ENCODE assay signal across 8 cellular contexts in genomic region chr6:73519943-73520687, GRCh38. TPM values are rescaled to one million over a fixed set of nuclear protein-coding genes. Genes with fewer than 3 reads are reported as not detected.
DNase-seq lines count a peak whose midpoint lies in the region; ATAC-seq and TF ChIP-seq lines count a peak whose summit lies in the region.

No MANE protein-coding gene starts in this region.

- TF ChIP-seq EP300 in Ishikawa (IDR thresholded peaks at IDR 0.05; ENCODE audit: borderline replicate concordance) (no peak), transverse colon (IDR thresholded peaks at IDR 0.05; ENCODE audit: low read depth) (no peak)

- H3K4me1 ChIP-seq in ES-I3 (ENCODE audit: insufficient read depth, low read length) (no peaks in the 10 kb centered on the region), adrenal gland (replicated peaks in 1 of 2) (peaks cover 30 to 59% of the 10 kb centered on the region in 2 donors), transverse colon (peaks cover 20 to 62% (median 38%) of the 10 kb centered on the region in 4 donors)

- in situ Hi-C loops in transverse colon (cut with MboI; ENCODE audit: low pct_ligation_motif_present in 1 of 4, low pct_unique_long_range_greater_than_20kb in 1 of 4, low sequenced_read_pairs in 3 of 4): loop anchor here in 3 of 4 donors (10.0 to 25.0 kb wide), 3 partner anchors 55 to 92 kb away; no protein-coding TSS in a partner anchor

- no peaks in the 10 kb centered on the region for H3K27me3 Mint-ChIP-seq in T-helper 1 cell treated with Interleukin-12 subunit alpha and Interleukin-12 subunit beta and Interleukin-4 antibody, amounts not matched to agents 30 μg/mL and 1 μg/mL, for 36 hours (ENCODE audit: low read depth)

- no peaks in the 10 kb centered on the region for H3K9me3 Mint-ChIP-seq in T-helper 1 cell treated with Interleukin-12 subunit alpha and Interleukin-12 subunit beta and Interleukin-4 antibody, amounts not matched to agents 30 μg/mL and 1 μg/mL, for 36 hours

- peak overlapping the region; percentile 83 to 94 (median 90) for H3K4me3 ChIP-seq in adrenal gland
- peak overlapping the region; percentile 78 to 95 (median 79) for H3K4me3 ChIP-seq in transverse colon

- TF ChIP-seq POLR2A in adrenal gland (IDR thresholded peaks at IDR 0.05) (peak in 1 of 2 donors; percentile 41), transverse colon (IDR thresholded peaks at IDR 0.05) (no peak)

- no peak for TF ChIP-seq RAD21 in Ishikawa (IDR thresholded peaks at IDR 0.05; ENCODE audit: low read depth)

- H3K36me3 ChIP-seq in ES-I3 (ENCODE audit: insufficient read depth, low read length) (peaks cover 41% of the 10 kb centered on the region), adrenal gland (replicated peaks in 1 of 2) (peaks cover 0 to 46% of the 10 kb centered on the region in 2 donors), transverse colon (peaks cover 0 to 22% (median 9%) of the 10 kb centered on the region in 4 donors)

- intact Hi-C loops in adrenal gland (cut with DNase I): loop anchor here (5.0 to 10.0 kb wide), 3 partner anchors 65 to 92 kb away; no protein-coding TSS in a partner anchor
- intact Hi-C loops in left cardiac atrium (cut with DNase I): loop anchor here (2.0 to 5.0 kb wide), 4 partner anchors 47 to 132 kb away; partner anchors contain the start of gene SLC17A5 (in 1 of the 2)
- intact Hi-C loops in posterior vena cava (cut with DNase I): loop anchor here (2.0 to 5.0 kb wide), 3 partner anchors 57 to 92 kb away; no protein-coding TSS in a partner anchor
- intact Hi-C loops in transverse colon (cut with DNase I; ENCODE audit: low total_unique reads): loop anchor here (10.0 kb wide), 1 partner anchor 65 kb away; no protein-coding TSS in a partner anchor

- peak overlapping the region; percentile 91 for H3K4me3 Mint-ChIP-seq in T-helper 1 cell treated with Interleukin-12 subunit alpha and Interleukin-12 subunit beta and Interleukin-4 antibody, amounts not matched to agents 30 μg/mL and 1 μg/mL, for 36 hours

- TF ChIP-seq CTCF in adrenal gland (IDR thresholded peaks at IDR 0.05) (no peak), transverse colon (IDR thresholded peaks at IDR 0.05) (no peak)

- H3K4me1 Mint-ChIP-seq in T-helper 1 cell treated with Interleukin-12 subunit alpha and Interleukin-12 subunit beta and Interleukin-4 antibody, amounts not matched to agents 30 μg/mL and 1 μg/mL, for 36 hours (ENCODE audit: low read depth): peaks cover 53% of the 10 kb centered on the region

- peak; percentile 77 to 88 (median 82) for DNase-seq in adrenal gland
- peak; percentile 83 for DNase-seq in left cardiac atrium
- DNase-seq in posterior vena cava (ENCODE audit: low spot score): peak; percentile 95
- peak; percentile 78 for DNase-seq in transverse colon

- H3K9ac ChIP-seq in ES-I3 (ENCODE audit: low read depth, low read length): peak overlapping the region; percentile 96

- WGBS in adrenal gland, 4 donors: 0 to 1% (median 1%) methylated on average over 16 to 55 of the region's 55 CpGs
- 0 to 6% methylated on average over 3 to 36 of the region's 55 CpGs for WGBS in transverse colon (ENCODE audit: low coverage in 1 of 2), 2 donors

- H3K27me3 ChIP-seq in adrenal gland (no peaks in the 10 kb centered on the region), transverse colon (no peaks in the 10 kb centered on the region)

- H3K27ac ChIP-seq in adrenal gland (peak overlapping the region; percentile 97 to 100 (median 99)), transverse colon (peak overlapping the region; percentile 97 to 100 (median 99))

- H3K9me3 ChIP-seq in ES-I3 (ENCODE audit: control insufficient read depth, insufficient read depth, low read length): no peaks in the 10 kb centered on the region
- no peaks in the 10 kb centered on the region for H3K9me3 ChIP-seq in adrenal gland (replicated peaks in 1 of 3)
- no peaks in the 10 kb centered on the region for H3K9me3 ChIP-seq in transverse colon

- peaks cover 55% of the 10 kb centered on the region for H3K36me3 Mint-ChIP-seq in T-helper 1 cell treated with Interleukin-12 subunit alpha and Interleukin-12 subunit beta and Interleukin-4 antibody, amounts not matched to agents 30 μg/mL and 1 μg/mL, for 36 hours (ENCODE audit: low read depth)

- peak; percentile 60 to 62 for ATAC-seq in left cardiac atrium
- ATAC-seq in GM18867 (IDR thresholded peaks at IDR 0.05; ENCODE audit: unreplicated experiment): no peak

- peak overlapping the region; percentile 99 for H3K27ac Mint-ChIP-seq in T-helper 1 cell treated with Interleukin-12 subunit alpha and Interleukin-12 subunit beta and Interleukin-4 antibody, amounts not matched to agents 30 μg/mL and 1 μg/mL, for 36 hours

TF ChIP-seq in Ishikawa, 13 proteins besides CTCF, POLR2A, EP300 and RAD21:
- TF ChIP-seq TAF1 (IDR thresholded peaks at IDR 0.05; ENCODE audit: low read depth): no peak
- TF ChIP-seq NFIC (IDR thresholded peaks at IDR 0.05): no peak
- TF ChIP-seq CREB1 (IDR thresholded peaks at IDR 0.05; ENCODE audit: low read depth): no peak
- peak; percentile 39; the same call in 1 of the 2 replicates for TF ChIP-seq EGR1 (IDR thresholded peaks at IDR 0.05)
- TF ChIP-seq TEAD4 (IDR thresholded peaks at IDR 0.05): no peak
- TF ChIP-seq TCF12 (IDR thresholded peaks at IDR 0.05; ENCODE audit: low read depth): no peak
- TF ChIP-seq YY1 (IDR thresholded peaks at IDR 0.05; ENCODE audit: low read depth): peak; percentile 90

RNA-seq across cellular contexts. Expression of gene EEF1A1, which starts 0.7 kb away (rescaled TPM):
- total RNA-seq in adrenal gland (over 10,000 TPM in 3 of 8 donors, 1,000 to 10,000 TPM in 5; 7,361 to 11,784 (median 9,101) TPM), left cardiac atrium (1,000 to 10,000 TPM; 5,040 to 5,332 TPM), posterior vena cava (1,000 to 10,000 TPM; 7,949 to 8,333 TPM), transverse colon (1,000 to 10,000 TPM; 2,654 to 8,743 (median 5,443) TPM)
- polyA plus RNA-seq in adrenal gland: over 10,000 TPM in 1 of 3 donors, 1,000 to 10,000 TPM in 2; 7,921 to 10,048 (median 9,514) TPM

RNA-seq across cellular contexts. Expression of gene MTO1, which starts 58.6 kb away (rescaled TPM):
- total RNA-seq in adrenal gland (10 to 100 TPM; 16.9 to 29.9 (median 22.9) TPM), left cardiac atrium (10 to 100 TPM; 24.7 to 28.1 TPM), posterior vena cava (10 to 100 TPM; 18.3 to 20.6 TPM), transverse colon (10 to 100 TPM in 3 of 4 donors, 1 to 10 TPM in 1; 9.6 to 27.7 (median 22.2) TPM)
- 10 to 100 TPM; 14.0 to 26.0 (median 20.3) TPM for polyA plus RNA-seq in adrenal gland
